In genomic region chr18:61683856-61684255, GRCh38 we compare ENCODE assay signal across 23 cellular contexts.
"Had no signal": no experiment of that assay in that cellular context is flagged by ENCODE, and none has a peak within 500 bp of the region (broad histone marks: within the 10 kb centered on the region; RNA-seq: fewer than 3 reads in every experiment).

No MANE protein-coding gene starts in this region.

- H3K9me3 ChIP-seq: neutrophil, pancreas, testis had no signal

- H3K27ac ChIP-seq: neutrophil, pancreas, psoas muscle, right lobe of liver, sigmoid colon, stomach, suprapubic skin, testis, tibial artery, transverse colon, upper lobe of left lung, vagina had no signal

- H3K4me1 ChIP-seq: pancreas, psoas muscle, right lobe of liver, sigmoid colon, stomach, suprapubic skin, testis, tibial artery, transverse colon, upper lobe of left lung, vagina had no signal

- H3K27me3 ChIP-seq: neutrophil, pancreas, right lobe of liver, sigmoid colon, stomach, suprapubic skin, testis, tibial artery, transverse colon, upper lobe of left lung, vagina had no signal

- H3K36me3 ChIP-seq: neutrophil, pancreas, right lobe of liver, sigmoid colon, stomach, suprapubic skin, transverse colon, upper lobe of left lung, vagina had no signal

- DNase-seq: naive thymus-derived CD8-positive, alpha-beta T cell; nephron progenitor cell; nucleus accumbens; pancreas; psoas muscle; right cardiac atrium; right lobe of liver; sigmoid colon; small intestine; stimulated activated CD4-positive, alpha-beta T cell treated with anti-CD3 and anti-CD28 coated beads, Interleukin-15, amount 100 ng/mL, for 24 hours; stimulated activated CD4-positive, alpha-beta T cell treated with anti-CD3 and anti-CD28 coated beads, Interleukin-2, amount 100 ng/mL, for 24 hours; stimulated activated CD4-positive, alpha-beta T cell treated with anti-CD3 and anti-CD28 coated beads, Interleukin-2, amount 100 ng/mL, for 48 hours; stimulated activated CD4-positive, alpha-beta T cell treated with anti-CD3 and anti-CD28 coated beads, Interleukin-4, amount 100 ng/mL, for 24 hours; stimulated activated naive B cell treated with anti-CD40 and anti-IgM and Interleukin-4, amounts not matched to agents 10 μg/mL and 1 μg/mL and 100 μg/mL, for 72 hours; stimulated activated naive CD4-positive, alpha-beta T cell treated with Interleukin-2 at 50 U/mL for 16 hours; stomach; testis; tibial artery; transverse colon; upper lobe of left lung had no signal

- H3K4me3 ChIP-seq: pancreas, psoas muscle, right lobe of liver, sigmoid colon, stomach, suprapubic skin, testis, tibial artery, transverse colon, upper lobe of left lung, vagina had no signal
